Comparison of ENCODE assay signal across 1 cellular context in genomic region chr2:144596074-144596871, GRCh38.
TF ChIP-seq lines count a peak whose summit lies in the region.

No MANE protein-coding gene starts in this region.

TF ChIP-seq in IMR-90, 13 proteins besides CTCF, POLR2A, EP300 and RAD21 (continued from another document):
- TF ChIP-seq MXI1 (IDR thresholded peaks at IDR 0.05; ENCODE audit: borderline replicate concordance, low read depth, low read length): no peak
- TF ChIP-seq CHD1 (IDR thresholded peaks at IDR 0.05; ENCODE audit: low read depth, low read length): no peak
- no peak for TF ChIP-seq MAFK (IDR thresholded peaks at IDR 0.05; ENCODE audit: low read depth, low read length)
